ENCODE assay signal across 1 cellular context in the genomic region with DNA sequence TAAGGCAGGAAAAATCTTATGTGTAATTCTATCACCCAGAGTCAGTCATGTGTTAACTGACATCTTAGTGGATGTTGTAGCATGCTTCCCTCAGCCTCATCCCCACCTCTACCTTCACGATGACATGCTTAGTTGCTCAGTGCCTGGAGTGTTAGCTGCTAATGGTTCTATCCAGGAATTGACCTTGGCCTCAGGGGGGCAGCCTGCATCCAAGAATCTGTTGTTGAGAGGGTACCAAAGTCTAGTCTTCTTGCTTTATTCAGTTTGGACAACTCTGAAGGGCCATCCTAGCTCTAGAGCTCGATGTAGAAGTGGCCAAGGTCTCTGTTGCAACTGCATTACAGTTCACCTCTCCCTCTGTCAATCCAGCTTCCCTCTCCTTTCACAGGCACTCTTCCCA.
TF ChIP-seq lines count a peak whose summit lies in the region.

No MANE protein-coding gene starts in this region.

TF ChIP-seq in SK-N-SH treated with all-trans-retinoic acid at 6 μM for 48 hours, 23 proteins besides CTCF, POLR2A, EP300 and RAD21 (continued from another document):
- TF ChIP-seq, protein P1, sequence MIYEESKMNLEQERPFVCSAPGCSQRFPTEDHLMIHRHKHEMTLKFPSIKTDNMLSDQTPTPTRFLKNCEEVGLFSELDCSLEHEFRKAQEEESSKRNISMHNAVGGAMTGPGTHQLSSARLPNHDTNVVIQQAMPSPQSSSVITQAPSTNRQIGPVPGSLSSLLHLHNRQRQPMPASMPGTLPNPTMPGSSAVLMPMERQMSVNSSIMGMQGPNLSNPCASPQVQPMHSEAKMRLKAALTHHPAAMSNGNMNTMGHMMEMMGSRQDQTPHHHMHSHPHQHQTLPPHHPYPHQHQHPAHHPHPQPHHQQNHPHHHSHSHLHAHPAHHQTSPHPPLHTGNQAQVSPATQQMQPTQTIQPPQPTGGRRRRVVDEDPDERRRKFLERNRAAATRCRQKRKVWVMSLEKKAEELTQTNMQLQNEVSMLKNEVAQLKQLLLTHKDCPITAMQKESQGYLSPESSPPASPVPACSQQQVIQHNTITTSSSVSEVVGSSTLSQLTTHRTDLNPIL (CRISPR knock-in tag; IDR thresholded peaks at IDR 0.05; ENCODE audit: low read depth): no peak
